Comparison of ENCODE assay signal across 12 cellular contexts in the genomic region with DNA sequence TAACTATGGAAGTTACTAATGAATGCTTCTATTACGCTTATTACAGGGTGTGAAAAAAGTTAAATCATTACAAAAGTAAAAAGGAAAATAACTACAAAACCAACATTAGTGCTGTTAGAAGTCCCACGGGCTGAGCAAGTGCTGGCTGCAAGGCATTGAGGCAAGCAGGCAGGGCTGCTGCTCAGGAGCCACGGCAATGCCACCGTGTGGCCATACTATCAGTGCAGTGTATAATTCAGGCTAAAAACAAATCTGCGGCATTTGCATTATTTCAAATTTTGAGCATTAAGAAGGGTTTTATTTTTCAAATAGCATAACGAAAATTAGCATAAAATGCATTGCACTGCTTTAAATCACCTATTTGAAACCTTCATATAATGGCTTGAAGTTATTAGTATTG. TPM values are rescaled to one million over a fixed set of nuclear protein-coding genes. Genes with fewer than 3 reads are reported as not detected.
DNase-seq lines count a peak whose midpoint lies in the region; ATAC-seq and TF ChIP-seq lines count a peak whose summit lies in the region.
"Had no signal": no experiment of that assay in that cellular context is flagged by ENCODE, and none has a peak within 500 bp of the region (broad histone marks: within the 10 kb centered on the region; RNA-seq: fewer than 3 reads in every experiment).

No MANE protein-coding gene starts in this region.

- H3K4me3 ChIP-seq in AG09309 (ENCODE audit: control insufficient read depth, low read depth, low read length), result no peak overlapping the region
- H3K4me3 ChIP-seq in left lung, result no peak overlapping the region

- TF ChIP-seq CTCF in AG09309 (IDR thresholded peaks at IDR 0.05; ENCODE audit: control insufficient read depth, insufficient read depth, low read depth, low read length, missing control alignments) (peak; percentile 54), left lung (IDR thresholded peaks at IDR 0.05) (peak in 1 of 2 donors; percentile 30)

- no peaks in the 10 kb centered on the region for H3K9me3 ChIP-seq in left lung

- ATAC-seq in GM21619 (IDR thresholded peaks at IDR 0.05; ENCODE audit: unreplicated experiment), result peak; percentile 69
- ATAC-seq in left lung, result peak; percentile 45
- no peak for ATAC-seq in HG03045 (IDR thresholded peaks at IDR 0.05; ENCODE audit: unreplicated experiment)
- ATAC-seq in HG03095 (IDR thresholded peaks at IDR 0.05; ENCODE audit: unreplicated experiment), result no peak
- ATAC-seq: natural killer cell had no signal

- H3K27me3 ChIP-seq in left lung, result no peaks in the 10 kb centered on the region

- DNase-seq in AG09309 (ENCODE audit: low read depth) (no peak), left lung (no peak), NCI-H345 (lab: John Stamatoyannopoulos, UW) (no peak), NCI-H146 treated with DMSO at 0.1 percent for 48 hours (lab: John Stamatoyannopoulos, UW; ENCODE audit: unreplicated experiment) (no peak)
- DNase-seq: activated CD4-positive, alpha-beta T cell treated with anti-CD3 and anti-CD28 coated beads, Interleukin-2, amount 50 U/mL, for 1 hour; natural killer cell; NCI-H2081 treated with DMSO at 0.1 percent for 48 hours; stimulated activated CD8-positive, alpha-beta memory T cell treated with anti-CD3 and anti-CD28 coated beads, Interleukin-4, amount 100 ng/mL, for 48 hours had no signal

- intact Hi-C loops in left lung (cut with DNase I), result no loop called here

- H3K4me1 ChIP-seq in left lung, result peaks cover 13 to 60% of the 10 kb centered on the region in 2 donors

- H3K27ac ChIP-seq in angular gyrus (ENCODE audit: low read depth, low read length) (peak overlapping the region; percentile 26), left lung (no peak overlapping the region)

- H3K36me3 ChIP-seq in left lung, result peaks cover 7 to 93% of the 10 kb centered on the region in 2 donors

RNA-seq across cellular contexts. Expression of a gene that starts 17.1 kb away (rescaled TPM):
- 100 to 1,000 TPM; 131 to 171 TPM for total RNA-seq in left lung

RNA-seq across cellular contexts. Expression of a gene that starts 28.6 kb away (rescaled TPM):
- not detected for total RNA-seq in left lung
- total RNA-seq: natural killer cell had no signal

Comparison
In these comparisons a context has a peak if more than half of its experiments do, and no peak if none do; other contexts are left out.
1. ATAC-seq: peak in GM21619 (single experiment) and left lung (single experiment); none in HG03045 (single experiment) and HG03095 (single experiment).